1 cellular context compared by ENCODE assay signal in genomic region chr3:80213076-80213475, GRCh38.
TF ChIP-seq lines count a peak whose summit lies in the region.

No MANE protein-coding gene starts in this region.

TF ChIP-seq in GM23338, 12 proteins besides CTCF, POLR2A, EP300 and RAD21 (continued from another document):
- no peak for TF ChIP-seq REST (IDR thresholded peaks at IDR 0.05; ENCODE audit: unreplicated experiment)
- no peak for TF ChIP-seq POLR2AphosphoS5 (IDR thresholded peaks at IDR 0.05; ENCODE audit: low read depth)
- TF ChIP-seq JUNB (IDR thresholded peaks at IDR 0.05; ENCODE audit: unreplicated experiment) = no peak
- TF ChIP-seq ZNF114 (CRISPR knock-in tag; IDR thresholded peaks at IDR 0.05) = no peak
